In genomic region chr20:35276408-35276807, GRCh38 we compare ENCODE assay signal across 9 cellular contexts. TPM values are rescaled to one million over a fixed set of nuclear protein-coding genes. Genes with fewer than 3 reads are reported as not detected.
DNase-seq lines count a peak whose midpoint lies in the region; ATAC-seq and TF ChIP-seq lines count a peak whose summit lies in the region.
"Had no signal": no experiment of that assay in that cellular context is flagged by ENCODE, and none has a peak within 500 bp of the region (broad histone marks: within the 10 kb centered on the region; RNA-seq: fewer than 3 reads in every experiment).

No MANE protein-coding gene starts in this region.

- DNase-seq in activated CD8-positive, alpha-beta memory T cell treated with anti-CD3 and anti-CD28 coated beads, Interleukin-2, amount 10 ng/mL, durations not matched to agents 7 days and 5 days, result no peak
- DNase-seq in activated CD8-positive, alpha-beta memory T cell treated with anti-CD3 and anti-CD28 coated beads, Interleukin-2, amount 50 U/mL, for 4 hours, result no peak
- DNase-seq in activated T-helper 1 cell treated with anti-CD3 and anti-CD28 coated beads, Interleukin-12 subunit alpha, Interleukin-12 subunit beta, Interleukin-2, Interleukin-4 antibody, amounts not matched to agents 30 ng/mL and 10 ng/mL and 1 ng/mL, durations not matched to agents 14 hours and 24 hours and 36 hours (ENCODE audit: low spot score), result no peak
- no peak for DNase-seq in thoracic aorta (ENCODE audit: low spot score)
- DNase-seq in body of pancreas, result no peak
- no peak for DNase-seq in ovary
- no peak for DNase-seq in midbrain (lab: John Stamatoyannopoulos, UW)
- DNase-seq: NCI-H1417 treated with DMSO at 0.1 percent for 48 hours had no signal

- H3K9me3 ChIP-seq in iPS-20b (ENCODE audit: insufficient read depth, low read depth, low read length) (no peaks in the 10 kb centered on the region), thoracic aorta (no peaks in the 10 kb centered on the region), body of pancreas (no peaks in the 10 kb centered on the region), ovary (no peaks in the 10 kb centered on the region)

- ATAC-seq in activated CD8-positive, alpha-beta memory T cell treated with anti-CD3 and anti-CD28 coated beads, Interleukin-2, amount 10 ng/mL, durations not matched to agents 7 days and 5 days, result no peak
- ATAC-seq in thoracic aorta (ENCODE audit: insufficient number of reproducible peaks, low FRiP score, low read depth) (no peak), body of pancreas (no peak)

- peaks cover 12% of the 10 kb centered on the region for H3K4me1 Mint-ChIP-seq in activated CD8-positive, alpha-beta memory T cell treated with anti-CD3 and anti-CD28 coated beads, Interleukin-2, amount 10 ng/mL, durations not matched to agents 7 days and 5 days
- peaks cover 14% of the 10 kb centered on the region for H3K4me1 Mint-ChIP-seq in activated T-helper 1 cell treated with anti-CD3 and anti-CD28 coated beads, Interleukin-12 subunit alpha, Interleukin-12 subunit beta, Interleukin-2, Interleukin-4 antibody, amounts not matched to agents 30 ng/mL and 10 ng/mL and 1 ng/mL, durations not matched to agents 14 hours and 24 hours and 36 hours (ENCODE audit: low read depth)

- intact Hi-C loops in activated T-helper 1 cell treated with anti-CD3 and anti-CD28 coated beads, Interleukin-12 subunit alpha, Interleukin-12 subunit beta, Interleukin-2, Interleukin-4 antibody, amounts not matched to agents 30 ng/mL and 10 ng/mL and 1 ng/mL, durations not matched to agents 14 hours and 24 hours and 36 hours (cut with micrococcal nuclease), result loop anchor here (2.0 to 10.0 kb wide), 6 partner anchors 68 to 572 kb away; partner anchors contain the start of genes EDEM2, GGT7, GSS and MYH7B
- intact Hi-C loops in body of pancreas (cut with DNase I) (loop anchor here (10.0 kb wide), 1 partner anchor 132 kb away; the partner anchor contains the start of gene EDEM2), ovary (cut with DNase I) (no loop called here)

- CTCF ChIA-PET in activated CD8-positive, alpha-beta memory T cell treated with anti-CD3 and anti-CD28 coated beads, Interleukin-2, amount 10 ng/mL, durations not matched to agents 7 days and 5 days (lab: Charles Lee), result interaction anchor here (0.9 to 2.7 kb wide), 4 partner anchors 15 to 180 kb away, joined by 4 to 17 read pairs (median 6); partner anchors contain the start of gene EDEM2

- peaks cover 25% of the 10 kb centered on the region for H3K36me3 Mint-ChIP-seq in activated CD8-positive, alpha-beta memory T cell treated with anti-CD3 and anti-CD28 coated beads, Interleukin-2, amount 10 ng/mL, durations not matched to agents 7 days and 5 days
- peaks cover 26% of the 10 kb centered on the region for H3K36me3 Mint-ChIP-seq in activated T-helper 1 cell treated with anti-CD3 and anti-CD28 coated beads, Interleukin-12 subunit alpha, Interleukin-12 subunit beta, Interleukin-2, Interleukin-4 antibody, amounts not matched to agents 30 ng/mL and 10 ng/mL and 1 ng/mL, durations not matched to agents 14 hours and 24 hours and 36 hours (ENCODE audit: low read depth)

- H3K27me3 ChIP-seq in iPS-20b (ENCODE audit: insufficient read depth, low read length) (no peaks in the 10 kb centered on the region), thoracic aorta (replicated peaks; ENCODE audit: insufficient read depth) (no peaks in the 10 kb centered on the region), body of pancreas (no peaks in the 10 kb centered on the region), ovary (no peaks in the 10 kb centered on the region)

- H3K27ac Mint-ChIP-seq in activated CD8-positive, alpha-beta memory T cell treated with anti-CD3 and anti-CD28 coated beads, Interleukin-2, amount 10 ng/mL, durations not matched to agents 7 days and 5 days, result peak overlapping the region; percentile 99
- H3K27ac Mint-ChIP-seq in activated T-helper 1 cell treated with anti-CD3 and anti-CD28 coated beads, Interleukin-12 subunit alpha, Interleukin-12 subunit beta, Interleukin-2, Interleukin-4 antibody, amounts not matched to agents 30 ng/mL and 10 ng/mL and 1 ng/mL, durations not matched to agents 14 hours and 24 hours and 36 hours, result peak overlapping the region; percentile 99

- peaks cover 42% of the 10 kb centered on the region for H3K36me3 ChIP-seq in iPS-20b (ENCODE audit: insufficient read depth, low read depth, low read length)
- H3K36me3 ChIP-seq in thoracic aorta, result peaks cover 11% of the 10 kb centered on the region
- H3K36me3 ChIP-seq in body of pancreas (replicated peaks in 1 of 2; ENCODE audit: insufficient read depth in 1 of 2, low read depth in 2 of 2), result peaks cover 6 to 9% of the 10 kb centered on the region in 2 donors
- no peaks in the 10 kb centered on the region for H3K36me3 ChIP-seq in ovary

- peak overlapping the region; percentile 98 for H3K4me3 Mint-ChIP-seq in activated CD8-positive, alpha-beta memory T cell treated with anti-CD3 and anti-CD28 coated beads, Interleukin-2, amount 10 ng/mL, durations not matched to agents 7 days and 5 days
- peak overlapping the region; percentile 98 for H3K4me3 Mint-ChIP-seq in activated T-helper 1 cell treated with anti-CD3 and anti-CD28 coated beads, Interleukin-12 subunit alpha, Interleukin-12 subunit beta, Interleukin-2, Interleukin-4 antibody, amounts not matched to agents 30 ng/mL and 10 ng/mL and 1 ng/mL, durations not matched to agents 14 hours and 24 hours and 36 hours

- peaks cover 4% of the 10 kb centered on the region; the same call in 1 of the 2 replicates for H3K4me1 ChIP-seq in iPS-20b (ENCODE audit: insufficient read depth, low read length)
- peaks cover 13 to 29% of the 10 kb centered on the region in 2 donors for H3K4me1 ChIP-seq in thoracic aorta (ENCODE audit: control insufficient read depth in 1 of 2, low read depth in 2 of 2)
- H3K4me1 ChIP-seq in body of pancreas, result peaks cover 31% of the 10 kb centered on the region
- H3K4me1 ChIP-seq in ovary (ENCODE audit: insufficient read depth), result peaks cover 10% of the 10 kb centered on the region

- no peak for TF ChIP-seq EP300 in ovary (IDR thresholded peaks at IDR 0.05)

- H3K9ac ChIP-seq in iPS-20b (ENCODE audit: low read depth, low read length), result peak overlapping the region; percentile 90; the same call in 1 of the 2 replicates

- 85 to 87% methylated on average over 6 of the region's 6 CpGs for WGBS in body of pancreas, 2 donors
- WGBS in ovary, 3 donors, result 80 to 91% (median 83%) methylated on average over 6 of the region's 6 CpGs

- H3K27ac ChIP-seq in iPS-20b (ENCODE audit: low read length), result no peak overlapping the region
- peak overlapping the region in 1 of 2 donors; percentile 88 for H3K27ac ChIP-seq in thoracic aorta
- H3K27ac ChIP-seq in body of pancreas, result peak overlapping the region in 2 of 4 donors; percentile 83 to 97
- no peak overlapping the region for H3K27ac ChIP-seq in ovary

- no peaks in the 10 kb centered on the region for H3K9me3 Mint-ChIP-seq in activated CD8-positive, alpha-beta memory T cell treated with anti-CD3 and anti-CD28 coated beads, Interleukin-2, amount 10 ng/mL, durations not matched to agents 7 days and 5 days (ENCODE audit: low read depth)
- no peaks in the 10 kb centered on the region for H3K9me3 Mint-ChIP-seq in activated T-helper 1 cell treated with anti-CD3 and anti-CD28 coated beads, Interleukin-12 subunit alpha, Interleukin-12 subunit beta, Interleukin-2, Interleukin-4 antibody, amounts not matched to agents 30 ng/mL and 10 ng/mL and 1 ng/mL, durations not matched to agents 14 hours and 24 hours and 36 hours

- TF ChIP-seq CTCF in thoracic aorta (IDR thresholded peaks at IDR 0.05) (no peak), body of pancreas (IDR thresholded peaks at IDR 0.05) (no peak), ovary (IDR thresholded peaks at IDR 0.05) (no peak)

- TF ChIP-seq POLR2A in body of pancreas (IDR thresholded peaks at IDR 0.05) (no peak), ovary (IDR thresholded peaks at IDR 0.05) (no peak)

- H3K4me3 ChIP-seq in iPS-20b (ENCODE audit: low read length) (peak overlapping the region; percentile 89; the same call in 1 of the 2 replicates), thoracic aorta (peak overlapping the region; percentile 87), body of pancreas (no peak overlapping the region), ovary (no peak overlapping the region)

- H3K27me3 Mint-ChIP-seq in activated CD8-positive, alpha-beta memory T cell treated with anti-CD3 and anti-CD28 coated beads, Interleukin-2, amount 10 ng/mL, durations not matched to agents 7 days and 5 days, result no peaks in the 10 kb centered on the region
- H3K27me3 Mint-ChIP-seq in activated T-helper 1 cell treated with anti-CD3 and anti-CD28 coated beads, Interleukin-12 subunit alpha, Interleukin-12 subunit beta, Interleukin-2, Interleukin-4 antibody, amounts not matched to agents 30 ng/mL and 10 ng/mL and 1 ng/mL, durations not matched to agents 14 hours and 24 hours and 36 hours (ENCODE audit: insufficient read depth), result no peaks in the 10 kb centered on the region

RNA-seq across cellular contexts. Expression of gene MMP24OS, which starts 1.5 kb away (rescaled TPM):
- total RNA-seq in activated CD8-positive, alpha-beta memory T cell treated with anti-CD3 and anti-CD28 coated beads, Interleukin-2, amount 10 ng/mL, durations not matched to agents 7 days and 5 days, result 10 to 100 TPM; 28.4 to 44.3 TPM
- 25.0 and 27.0 TPM in 2 replicates for total RNA-seq in activated T-helper 1 cell treated with anti-CD3 and anti-CD28 coated beads, Interleukin-12 subunit alpha, Interleukin-12 subunit beta, Interleukin-2, Interleukin-4 antibody, amounts not matched to agents 30 ng/mL and 10 ng/mL and 1 ng/mL, durations not matched to agents 14 hours and 24 hours and 36 hours
- total RNA-seq in thoracic aorta (10 to 100 TPM; 38.1 to 38.3 TPM), body of pancreas (10 to 100 TPM; 20.4 to 27.5 TPM), ovary (10 to 100 TPM; 22.9 to 77.7 (median 65.8) TPM)
- 10 to 100 TPM; 20.5 to 42.4 TPM for polyA plus RNA-seq in ovary

RNA-seq across cellular contexts. Expression of gene EIF6, which starts 8.2 kb away (rescaled TPM):
- total RNA-seq in activated CD8-positive, alpha-beta memory T cell treated with anti-CD3 and anti-CD28 coated beads, Interleukin-2, amount 10 ng/mL, durations not matched to agents 7 days and 5 days, result 100 to 1,000 TPM in 1 of 2 experiments, 10 to 100 TPM in 1; 98.6 to 121 TPM
- 232 TPM in 2 replicates for total RNA-seq in activated T-helper 1 cell treated with anti-CD3 and anti-CD28 coated beads, Interleukin-12 subunit alpha, Interleukin-12 subunit beta, Interleukin-2, Interleukin-4 antibody, amounts not matched to agents 30 ng/mL and 10 ng/mL and 1 ng/mL, durations not matched to agents 14 hours and 24 hours and 36 hours
- 10 to 100 TPM; 46.2 to 76.6 TPM for total RNA-seq in thoracic aorta
- 10 to 100 TPM; 23.3 to 35.6 TPM for total RNA-seq in body of pancreas
- 10 to 100 TPM; 36.6 to 93.1 (median 69.8) TPM for total RNA-seq in ovary
- polyA plus RNA-seq in ovary, result 10 to 100 TPM; 43.3 to 88.4 TPM

RNA-seq across cellular contexts. Expression of gene FAM83C, which starts 15.8 kb away (rescaled TPM):
- not detected for total RNA-seq in activated CD8-positive, alpha-beta memory T cell treated with anti-CD3 and anti-CD28 coated beads, Interleukin-2, amount 10 ng/mL, durations not matched to agents 7 days and 5 days
- total RNA-seq in activated T-helper 1 cell treated with anti-CD3 and anti-CD28 coated beads, Interleukin-12 subunit alpha, Interleukin-12 subunit beta, Interleukin-2, Interleukin-4 antibody, amounts not matched to agents 30 ng/mL and 10 ng/mL and 1 ng/mL, durations not matched to agents 14 hours and 24 hours and 36 hours, result not detected in 2 replicates
- not detected for total RNA-seq in thoracic aorta
- not detected for total RNA-seq in body of pancreas
- not detected for total RNA-seq in ovary
- polyA plus RNA-seq in ovary, result not detected

RNA-seq across cellular contexts. Expression of gene MMP24, which starts 49.9 kb away (rescaled TPM):
- not detected for total RNA-seq in activated CD8-positive, alpha-beta memory T cell treated with anti-CD3 and anti-CD28 coated beads, Interleukin-2, amount 10 ng/mL, durations not matched to agents 7 days and 5 days
- 0.05 TPM in 1 of 2 replicates, not detected in the other for total RNA-seq in activated T-helper 1 cell treated with anti-CD3 and anti-CD28 coated beads, Interleukin-12 subunit alpha, Interleukin-12 subunit beta, Interleukin-2, Interleukin-4 antibody, amounts not matched to agents 30 ng/mL and 10 ng/mL and 1 ng/mL, durations not matched to agents 14 hours and 24 hours and 36 hours
- total RNA-seq in thoracic aorta (under 1 TPM; 0.27 to 0.71 TPM), body of pancreas (1 to 10 TPM; 3.0 to 9.3 TPM), ovary (10 to 100 TPM in 1 of 7 donors, 1 to 10 TPM in 2, under 1 TPM in 4; 0.20 to 10.8 (median 0.67) TPM)
- under 1 TPM; 0.55 to 0.81 TPM for polyA plus RNA-seq in ovary

Comparison
In these comparisons a context has a peak if more than half of its experiments do, and no peak if none do; other contexts are left out.
1. H3K4me3 ChIP-seq: peak in iPS-20b (single experiment) and thoracic aorta (single experiment); none in body of pancreas (0 of 2) and ovary (single experiment).
2. intact Hi-C loops: an anchor here in activated T-helper 1 cell treated with anti-CD3 and anti-CD28 coated beads, Interleukin-12 subunit alpha, Interleukin-12 subunit beta, Interleukin-2, Interleukin-4 antibody, amounts not matched to agents 30 ng/mL and 10 ng/mL and 1 ng/mL, durations not matched to agents 14 hours and 24 hours and 36 hours (2.0 to 10.0 kb wide) and body of pancreas (10.0 kb wide); none called in ovary.